In the genomic region with DNA sequence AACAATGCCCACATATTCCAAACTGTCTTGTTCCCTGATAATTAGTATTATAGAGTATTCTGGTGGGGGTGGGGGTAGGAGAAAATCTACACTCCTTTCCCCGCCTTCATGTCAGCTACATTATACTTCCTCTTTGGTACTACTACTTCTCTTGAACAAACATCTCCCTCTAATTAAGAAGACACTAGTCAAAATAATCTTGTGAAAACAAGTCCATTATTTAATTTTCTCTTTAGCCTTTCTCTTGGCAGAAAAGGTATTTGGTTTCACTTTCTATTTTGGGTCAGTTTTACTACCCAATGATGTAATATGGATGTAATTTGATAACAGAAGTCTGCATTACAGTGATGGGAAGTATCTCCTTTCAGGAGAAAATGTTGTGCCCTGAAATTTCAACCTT, we compare ENCODE assay signal across 9 cellular contexts. TPM values are rescaled to one million over a fixed set of nuclear protein-coding genes. Genes with fewer than 3 reads are reported as not detected.
A peak's percentile ranks its signal among the peaks of the same experiment; 100 is the strongest.
DNase-seq lines count a peak whose midpoint lies in the region; ATAC-seq and TF ChIP-seq lines count a peak whose summit lies in the region.
"Had no signal": no experiment of that assay in that cellular context is flagged by ENCODE, and none has a peak within 500 bp of the region (broad histone marks: within the 10 kb centered on the region; RNA-seq: fewer than 3 reads in every experiment).

No MANE protein-coding gene starts in this region.

- CTCF ChIA-PET in PC-3 (lab: Charles Lee) = no interaction called here

- H3K4me3 Mint-ChIP-seq in activated naive CD8-positive, alpha-beta T cell treated with anti-CD3 and anti-CD28 coated beads for 36 hours = no peak overlapping the region
- H3K4me3 Mint-ChIP-seq in activated naive CD8-positive, alpha-beta T cell treated with anti-CD3 and anti-CD28 coated beads, Interleukin-2, amount 50 U/mL, for 24 hours = no peak overlapping the region
- H3K4me3 Mint-ChIP-seq in type B pancreatic cell = peak overlapping the region; percentile 24

- no peaks in the 10 kb centered on the region for H3K9me3 ChIP-seq in PC-3 (ENCODE audit: low read length)

- H3K4me3 ChIP-seq in PC-3 (ENCODE audit: low read length) = no peak overlapping the region

- POLR2A ChIA-PET in PC-3 (lab: Charles Lee; ENCODE audit: unreplicated experiment) = no interaction called here

- H3K4me1 ChIP-seq in PC-3 (ENCODE audit: insufficient read depth, low read length) = no peaks in the 10 kb centered on the region

- peaks cover 14% of the 10 kb centered on the region for H3K9me3 Mint-ChIP-seq in activated naive CD8-positive, alpha-beta T cell treated with anti-CD3 and anti-CD28 coated beads for 36 hours
- H3K9me3 Mint-ChIP-seq in activated naive CD8-positive, alpha-beta T cell treated with anti-CD3 and anti-CD28 coated beads, Interleukin-2, amount 50 U/mL, for 24 hours = peaks cover 27% of the 10 kb centered on the region
- peaks cover 12% of the 10 kb centered on the region for H3K9me3 Mint-ChIP-seq in type B pancreatic cell

- no peaks in the 10 kb centered on the region for H3K79me2 ChIP-seq in PC-3 (ENCODE audit: low read length)

- no peak overlapping the region for H2AFZ ChIP-seq in PC-3 (ENCODE audit: low read length)

- no peak for TF ChIP-seq CTCF in PC-3 (conservative IDR thresholded peaks at IDR 0.05; ENCODE audit: low read depth, low read length)
- TF ChIP-seq CTCF in type B pancreatic cell (conservative IDR thresholded peaks at IDR 0.05) = no peak

- H3K36me3 ChIP-seq in PC-3 (ENCODE audit: low read depth, low read length) = no peaks in the 10 kb centered on the region

- H3K27ac Mint-ChIP-seq in activated naive CD8-positive, alpha-beta T cell treated with anti-CD3 and anti-CD28 coated beads for 36 hours = peak overlapping the region; percentile 72
- no peak overlapping the region for H3K27ac Mint-ChIP-seq in activated naive CD8-positive, alpha-beta T cell treated with anti-CD3 and anti-CD28 coated beads, Interleukin-2, amount 50 U/mL, for 24 hours
- peak overlapping the region; percentile 65 for H3K27ac Mint-ChIP-seq in type B pancreatic cell

- peaks cover 4% of the 10 kb centered on the region for H3K4me1 Mint-ChIP-seq in activated naive CD8-positive, alpha-beta T cell treated with anti-CD3 and anti-CD28 coated beads for 36 hours
- H3K4me1 Mint-ChIP-seq in activated naive CD8-positive, alpha-beta T cell treated with anti-CD3 and anti-CD28 coated beads, Interleukin-2, amount 50 U/mL, for 24 hours = peaks cover 5% of the 10 kb centered on the region
- H3K4me1 Mint-ChIP-seq in type B pancreatic cell (ENCODE audit: unreplicated experiment) = peaks cover 17% of the 10 kb centered on the region

- no peaks in the 10 kb centered on the region for H3K36me3 Mint-ChIP-seq in activated naive CD8-positive, alpha-beta T cell treated with anti-CD3 and anti-CD28 coated beads for 36 hours
- H3K36me3 Mint-ChIP-seq in activated naive CD8-positive, alpha-beta T cell treated with anti-CD3 and anti-CD28 coated beads, Interleukin-2, amount 50 U/mL, for 24 hours (ENCODE audit: low read depth) = peaks cover 2% of the 10 kb centered on the region
- H3K36me3 Mint-ChIP-seq in type B pancreatic cell = no peaks in the 10 kb centered on the region

- H3K9ac ChIP-seq in PC-3 (ENCODE audit: low read length) = no peak overlapping the region

- DNase-seq in activated naive CD8-positive, alpha-beta T cell treated with anti-CD3 and anti-CD28 coated beads for 36 hours = no peak
- DNase-seq in activated naive CD8-positive, alpha-beta T cell treated with anti-CD3 and anti-CD28 coated beads, Interleukin-2, amount 50 U/mL, for 24 hours = no peak
- DNase-seq in PC-3 (peak; percentile 26), fibroblast of gingiva (ENCODE audit: low read depth) (peak; percentile 21), type B pancreatic cell (ENCODE audit: extremely low spot score, unreplicated experiment) (no peak), medulla oblongata (ENCODE audit: extremely low spot score) (no peak), Right ventricle myocardium superior (no peak)
- DNase-seq in stimulated activated naive CD4-positive, alpha-beta T cell (lab: John Stamatoyannopoulos, UW) = no peak
- DNase-seq: H7 had no signal

- no peaks in the 10 kb centered on the region for H3K9me2 ChIP-seq in PC-3 (replicated peaks; ENCODE audit: low read length)

- no TSS peak for BruUV-seq in PC-3 (replicated peaks; lab: Mats Ljungman, UMichigan)

- no peak for ATAC-seq in activated naive CD8-positive, alpha-beta T cell treated with anti-CD3 and anti-CD28 coated beads, Interleukin-2, amount 50 U/mL, for 24 hours
- no peak for ATAC-seq in PC-3
- no peak for ATAC-seq in Right ventricle myocardium superior (ENCODE audit: poor library complexity)

- intact Hi-C loops in PC-3 (cut with micrococcal nuclease) (no loop called here), Right ventricle myocardium superior (cut with DNase I) (no loop called here)

- no peaks in the 10 kb centered on the region for H4K20me1 ChIP-seq in PC-3 (ENCODE audit: low read length)

- no peaks in the 10 kb centered on the region for H3F3A ChIP-seq in PC-3 (ENCODE audit: low read length, unreplicated experiment)

- no peaks in the 10 kb centered on the region for H3K27me3 Mint-ChIP-seq in activated naive CD8-positive, alpha-beta T cell treated with anti-CD3 and anti-CD28 coated beads for 36 hours
- H3K27me3 Mint-ChIP-seq in activated naive CD8-positive, alpha-beta T cell treated with anti-CD3 and anti-CD28 coated beads, Interleukin-2, amount 50 U/mL, for 24 hours = peaks cover 2% of the 10 kb centered on the region
- H3K27me3 Mint-ChIP-seq in type B pancreatic cell = no peaks in the 10 kb centered on the region

- H3K4me2 ChIP-seq in PC-3 (ENCODE audit: low read length) = peak overlapping the region; percentile 27

- no peak overlapping the region for H3K27ac ChIP-seq in PC-3 (ENCODE audit: low read length)

- no peaks in the 10 kb centered on the region for H3K27me3 ChIP-seq in PC-3 (ENCODE audit: low read length)

RNA-seq across cellular contexts. Expression of a gene that starts 22.5 kb away (rescaled TPM):
- total RNA-seq in activated naive CD8-positive, alpha-beta T cell treated with anti-CD3 and anti-CD28 coated beads for 36 hours = not detected
- total RNA-seq in PC-3 (2014; rRNA removed) (not detected in 2 replicates), type B pancreatic cell (ENCODE audit: low replicate concordance) (not detected in 2 replicates), Right ventricle myocardium superior (4.1 TPM)

Comparison
In these comparisons a context has a peak if more than half of its experiments do, and no peak if none do; other contexts are left out.
1. DNase-seq: peak in PC-3 (single experiment) and fibroblast of gingiva (single experiment); none in activated naive CD8-positive, alpha-beta T cell treated with anti-CD3 and anti-CD28 coated beads for 36 hours (single experiment), activated naive CD8-positive, alpha-beta T cell treated with anti-CD3 and anti-CD28 coated beads, Interleukin-2, amount 50 U/mL, for 24 hours (single experiment), type B pancreatic cell (single experiment), medulla oblongata (single experiment), stimulated activated naive CD4-positive, alpha-beta T cell (0 of 6) and Right ventricle myocardium superior (single experiment).